ENCODE assay signal across 10 cellular contexts in the genomic region with DNA sequence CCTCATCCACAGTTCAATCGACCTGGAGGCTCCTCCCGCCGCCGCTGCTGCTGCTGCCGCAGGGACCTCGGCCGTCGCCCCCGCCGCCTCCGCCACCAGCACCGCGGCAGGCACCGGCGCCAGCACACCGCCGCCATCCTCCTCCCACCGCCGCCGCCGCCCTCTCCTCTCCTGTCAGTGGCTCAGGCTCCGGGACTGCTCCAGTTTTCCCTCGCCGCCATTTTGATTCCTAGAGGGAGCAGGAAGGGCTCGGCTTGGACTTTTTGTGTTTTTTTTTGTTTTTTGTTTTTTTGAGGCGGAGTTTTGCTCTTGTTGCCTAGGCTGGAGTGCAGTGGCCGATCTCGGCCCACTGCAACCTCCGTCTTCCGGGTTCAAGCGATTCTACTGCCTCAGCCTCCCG. TPM values are rescaled to one million over a fixed set of nuclear protein-coding genes. Genes with fewer than 3 reads are reported as not detected.
DNase-seq lines count a peak whose midpoint lies in the region; ATAC-seq and TF ChIP-seq lines count a peak whose summit lies in the region.
"Had no signal": no experiment of that assay in that cellular context is flagged by ENCODE, and none has a peak within 500 bp of the region (broad histone marks: within the 10 kb centered on the region; RNA-seq: fewer than 3 reads in every experiment).

No MANE protein-coding gene starts in this region.

- H3K36me3 ChIP-seq in heart left ventricle (no peaks in the 10 kb centered on the region), lower lobe of right lung (no peaks in the 10 kb centered on the region), thoracic aorta (no peaks in the 10 kb centered on the region)

- H3K4me1 ChIP-seq in heart left ventricle (peaks cover 0 to 18% (median 9%) of the 10 kb centered on the region in 12 donors), lower lobe of right lung (peaks cover 14% of the 10 kb centered on the region), thoracic aorta (ENCODE audit: control insufficient read depth in 1 of 2, low read depth in 2 of 2) (peaks cover 3 to 15% of the 10 kb centered on the region in 2 donors)

- no peaks in the 10 kb centered on the region for H3K27me3 ChIP-seq in heart left ventricle
- no peaks in the 10 kb centered on the region for H3K27me3 ChIP-seq in lower lobe of right lung (ENCODE audit: low read depth)
- no peaks in the 10 kb centered on the region for H3K27me3 ChIP-seq in thoracic aorta (replicated peaks; ENCODE audit: insufficient read depth)
- H3K27me3 ChIP-seq: hepatocyte had no signal

- TF ChIP-seq CTCF in heart left ventricle (IDR thresholded peaks at IDR 0.05) (no peak), lower lobe of right lung (IDR thresholded peaks at IDR 0.05) (no peak), thoracic aorta (IDR thresholded peaks at IDR 0.05) (no peak)

- no peak for DNase-seq in heart left ventricle
- no peak for DNase-seq in Right ventricle myocardium inferior (ENCODE audit: missing footprints)
- peak; percentile 17 for DNase-seq in activated T-helper 9 cell treated with anti-CD3 and anti-CD28 coated beads, Interleukin-2, amount 50 U/mL, for 16 hours (ENCODE audit: low read depth)
- DNase-seq in lower lobe of right lung, result no peak
- no peak for DNase-seq in thoracic aorta (ENCODE audit: low spot score)
- DNase-seq in NCI-H128 (lab: John Stamatoyannopoulos, UW; ENCODE audit: unreplicated experiment), result no peak
- no peak for DNase-seq in GDM1 (lab: John Stamatoyannopoulos, UW)
- DNase-seq: C1 segment of cervical spinal cord had no signal

- no peak for ATAC-seq in heart left ventricle
- no peak for ATAC-seq in Right ventricle myocardium inferior
- ATAC-seq in lower lobe of right lung, result no peak
- ATAC-seq in thoracic aorta (ENCODE audit: insufficient number of reproducible peaks, low FRiP score, low read depth), result no peak
- ATAC-seq in GM19395 (IDR thresholded peaks at IDR 0.05; ENCODE audit: unreplicated experiment), result no peak

- 36 to 61% (median 54%) methylated on average over 31 to 32 of the region's 32 CpGs for WGBS in heart left ventricle, 4 donors

- peak overlapping the region in 9 of 12 donors; percentile 1 to 48 (median 37) for H3K4me3 ChIP-seq in heart left ventricle
- H3K4me3 ChIP-seq in lower lobe of right lung, result peak overlapping the region; percentile 29
- peak overlapping the region; percentile 57 for H3K4me3 ChIP-seq in thoracic aorta
- H3K4me3 ChIP-seq: hepatocyte had no signal

- H3K9me3 ChIP-seq in heart left ventricle (no peaks in the 10 kb centered on the region), lower lobe of right lung (no peaks in the 10 kb centered on the region), thoracic aorta (no peaks in the 10 kb centered on the region)

- H3K27ac ChIP-seq in heart left ventricle (no peak overlapping the region), lower lobe of right lung (no peak overlapping the region), thoracic aorta (no peak overlapping the region)
- H3K27ac ChIP-seq: hepatocyte had no signal

- intact Hi-C loops in heart left ventricle (cut with DNase I) (no loop called here), Right ventricle myocardium inferior (cut with DNase I) (no loop called here), lower lobe of right lung (cut with DNase I) (no loop called here)

- TF ChIP-seq POLR2A in heart left ventricle (IDR thresholded peaks at IDR 0.05), result no peak

RNA-seq across cellular contexts. Expression of gene MCM10, which starts 3.0 kb away (rescaled TPM):
- total RNA-seq in heart left ventricle (1 to 10 TPM in 1 of 9 donors, under 1 TPM in 5, not detected in 3; 0.16 to 4.2 (median 0.36) TPM), Right ventricle myocardium inferior (0.62 TPM), lower lobe of right lung (0.38 TPM), thoracic aorta (under 1 TPM in 1 of 2 donors, not detected in 1; 0.27 TPM)
- under 1 TPM; 0.11 to 0.15 TPM for polyA plus RNA-seq in heart left ventricle

RNA-seq across cellular contexts. Expression of gene OPTN, which starts 58.4 kb away (rescaled TPM):
- total RNA-seq in heart left ventricle (100 to 1,000 TPM in 8 of 9 donors, 10 to 100 TPM in 1; 89.4 to 191 (median 140) TPM), Right ventricle myocardium inferior (146 TPM), lower lobe of right lung (53.4 TPM), thoracic aorta (10 to 100 TPM; 55.8 to 70.3 TPM)
- polyA plus RNA-seq in heart left ventricle, result 10 to 100 TPM; 88.2 to 89.9 TPM
